In the genomic region with DNA sequence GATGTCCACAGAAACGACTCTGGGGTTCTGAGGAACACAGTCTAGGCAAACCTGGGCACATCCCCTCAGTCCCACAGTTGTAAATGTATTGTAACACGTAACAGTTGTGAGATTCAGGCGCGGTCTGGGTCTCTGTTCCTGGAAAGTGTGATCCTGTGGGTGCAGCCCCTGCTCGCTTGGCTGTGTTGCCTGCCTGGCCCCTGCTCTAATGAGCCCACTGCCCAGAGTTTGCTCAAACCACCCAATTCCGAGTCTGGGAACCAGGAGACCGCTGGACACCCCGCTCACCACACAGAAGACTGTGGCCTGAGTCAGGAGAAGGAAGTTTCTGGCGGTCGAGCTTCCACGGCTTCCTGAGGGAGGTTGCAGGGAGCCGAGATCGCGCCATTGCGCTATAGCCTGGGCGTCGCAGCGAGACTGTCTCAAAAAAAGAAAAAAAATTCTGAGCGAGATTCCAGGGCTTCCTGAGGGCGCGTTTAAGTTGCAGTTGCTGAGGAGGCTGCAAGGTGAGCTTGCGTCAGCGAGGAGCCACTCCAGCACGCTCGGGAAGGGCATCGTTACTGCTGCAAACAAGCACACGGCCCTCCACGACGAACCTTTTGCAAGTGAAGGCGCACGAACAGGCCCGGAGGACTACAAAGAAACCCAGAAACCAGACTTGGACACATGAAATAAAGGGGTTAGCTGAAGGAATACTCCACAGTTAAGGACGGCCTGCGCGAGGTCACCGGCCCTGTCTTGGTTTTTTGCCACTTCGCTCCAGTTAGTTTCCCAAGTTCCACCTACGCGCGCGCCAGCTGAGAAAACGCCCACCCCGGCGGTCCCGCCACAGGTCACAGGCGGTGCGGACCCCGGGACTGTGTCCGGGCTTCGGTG, we compare ENCODE assay signal across 8 cellular contexts. TPM values are rescaled to one million over a fixed set of nuclear protein-coding genes. Genes with fewer than 3 reads are reported as not detected.
DNase-seq lines count a peak whose midpoint lies in the region; ATAC-seq and TF ChIP-seq lines count a peak whose summit lies in the region.

No MANE protein-coding gene starts in this region.

- peaks cover 16% of the 10 kb centered on the region for H3K36me3 ChIP-seq in SJCRH30

- no peak for TF ChIP-seq CTCF in epithelial cell of esophagus (IDR thresholded peaks at IDR 0.05; ENCODE audit: insufficient read depth, low read depth, low read length, missing control alignments)
- TF ChIP-seq CTCF in nephron progenitor cell (IDR thresholded peaks at IDR 0.05): no peak

- peak overlapping the region; percentile 98 for H3K27ac ChIP-seq in SJCRH30

- H3K9me3 ChIP-seq in SJCRH30 (replicated peaks): no peaks in the 10 kb centered on the region

- peaks cover 56% of the 10 kb centered on the region for H3K4me1 Mint-ChIP-seq in nephron progenitor cell

- no peaks in the 10 kb centered on the region for H3K9me3 Mint-ChIP-seq in nephron progenitor cell

- peak overlapping the region; percentile 99 for H3K4me3 ChIP-seq in SJCRH30
- H3K4me3 ChIP-seq in epithelial cell of esophagus (ENCODE audit: low read length): peak overlapping the region; percentile 77

- peaks cover 5% of the 10 kb centered on the region for H3K4me1 ChIP-seq in SJCRH30

- peak overlapping the region; percentile 97 for H3K4me3 Mint-ChIP-seq in nephron progenitor cell

- ATAC-seq in GM18502 (IDR thresholded peaks at IDR 0.05; ENCODE audit: poor library complexity, unreplicated experiment): no peak
- no peak for ATAC-seq in HG03565 (IDR thresholded peaks at IDR 0.05; ENCODE audit: unreplicated experiment)

- DNase-seq in activated effector memory CD4-positive, alpha-beta T cell treated with anti-CD3 and anti-CD28 coated beads, Interleukin-2, amount 50 U/mL, for 16 hours: peak; percentile 68
- no peak for DNase-seq in activated effector memory CD4-positive, alpha-beta T cell treated with Interleukin-2 at 50 U/mL for 16 hours
- DNase-seq in SJCRH30: peak in 1 of 2 experiments; percentile 37
- DNase-seq in epithelial cell of esophagus (ENCODE audit: low read depth): peak; percentile 48
- peak; percentile 37 for DNase-seq in nephron progenitor cell
- DNase-seq in NCI-H446 treated with DMSO at 0.1 percent for 48 hours (lab: John Stamatoyannopoulos, UW): no peak

- peak overlapping the region; percentile 91 for H3K27ac Mint-ChIP-seq in nephron progenitor cell

- H3K27me3 Mint-ChIP-seq in nephron progenitor cell (ENCODE audit: low read depth, poor library complexity): peaks cover 3% of the 10 kb centered on the region

- H3K27me3 ChIP-seq in SJCRH30: no peaks in the 10 kb centered on the region

- H3K36me3 Mint-ChIP-seq in nephron progenitor cell (ENCODE audit: low read depth): peaks cover 28% of the 10 kb centered on the region

RNA-seq across cellular contexts. Expression of a gene that starts 1.1 kb away (rescaled TPM):
- total RNA-seq in SJCRH30 (2014; rRNA removed; shearing (Covaris generic)): 33.0 and 40.7 TPM in 2 replicates

RNA-seq across cellular contexts. Expression of a gene that starts 1.4 kb away (rescaled TPM):
- 21.7 and 35.7 TPM in 2 replicates for total RNA-seq in SJCRH30 (2014; rRNA removed; shearing (Covaris generic))

RNA-seq across cellular contexts. Expression of a gene that starts 36.4 kb away (rescaled TPM):
- 16.1 and 16.4 TPM in 2 replicates for total RNA-seq in SJCRH30 (2014; rRNA removed; shearing (Covaris generic))

RNA-seq across cellular contexts. Expression of a gene that starts 37.2 kb away (rescaled TPM):
- 39.8 and 49.2 TPM in 2 replicates for total RNA-seq in SJCRH30 (2014; rRNA removed; shearing (Covaris generic))

Comparison
In these comparisons a context has a peak if more than half of its experiments do, and no peak if none do; other contexts are left out.
1. DNase-seq: peak in activated effector memory CD4-positive, alpha-beta T cell treated with anti-CD3 and anti-CD28 coated beads, Interleukin-2, amount 50 U/mL, for 16 hours (single experiment), epithelial cell of esophagus (single experiment) and nephron progenitor cell (single experiment); none in activated effector memory CD4-positive, alpha-beta T cell treated with Interleukin-2 at 50 U/mL for 16 hours (single experiment) and NCI-H446 treated with DMSO at 0.1 percent for 48 hours (single experiment).